21 cellular contexts compared by ENCODE assay signal in genomic region chr6:70593118-70593486, GRCh38. TPM values are rescaled to one million over a fixed set of nuclear protein-coding genes. Genes with fewer than 3 reads are reported as not detected.
DNase-seq lines count a peak whose midpoint lies in the region; ATAC-seq and TF ChIP-seq lines count a peak whose summit lies in the region.
"Had no signal": no experiment of that assay in that cellular context is flagged by ENCODE, and none has a peak within 500 bp of the region (broad histone marks: within the 10 kb centered on the region; RNA-seq: fewer than 3 reads in every experiment).

No MANE protein-coding gene starts in this region.

- in situ Hi-C loops in Panc1 (cut with HindIII; ENCODE audit: low pct_unique_long_range_greater_than_20kb, low sequenced_read_pairs): no loop called here

- H2AK5ac ChIP-seq in neuronal stem cell (ENCODE audit: low read depth, low read length): no peak overlapping the region

- POLR2A ChIA-PET in Panc1 (lab: Charles Lee): no interaction called here

- TF ChIP-seq EP300 in suprapubic skin (IDR thresholded peaks at IDR 0.05): no peak

- intact Hi-C loops in Panc1 (cut with micrococcal nuclease; ENCODE audit: unreplicated experiment): no loop called here

- H3K9me3 ChIP-seq in Panc1 (ENCODE audit: control insufficient read depth, insufficient read depth, low read depth, low read length) (no peaks in the 10 kb centered on the region), neuronal stem cell (replicated peaks in 1 of 2; ENCODE audit: control insufficient read depth in 2 of 2, insufficient read depth in 1 of 2, low read depth in 1 of 2, low read length in 2 of 2) (peaks cover 0 to 4% of the 10 kb centered on the region in 2 donors), suprapubic skin (no peaks in the 10 kb centered on the region)
- H3K9me3 ChIP-seq: A549; BE2C; BLaER1 treated with 17β-estradiol and CSF1 and Interleukin-3, amounts not matched to agents 10 nM and 100 nM had no signal

- TF ChIP-seq CTCF in Panc1 (IDR thresholded peaks at IDR 0.05) (no peak), suprapubic skin (IDR thresholded peaks at IDR 0.05) (no peak)

- no peak overlapping the region for H2BK15ac ChIP-seq in neuronal stem cell (ENCODE audit: low read length)

- no peak for TF ChIP-seq POLR2A in suprapubic skin (IDR thresholded peaks at IDR 0.05)

- no peaks in the 10 kb centered on the region for H3K36me3 ChIP-seq in Panc1 (ENCODE audit: control insufficient read depth, insufficient read depth, low read length)
- peaks cover 3 to 26% of the 10 kb centered on the region in 2 donors for H3K36me3 ChIP-seq in neuronal stem cell (replicated peaks in 1 of 2; ENCODE audit: control insufficient read depth in 2 of 2, insufficient read depth in 2 of 2, low read length in 2 of 2)
- H3K36me3 ChIP-seq in suprapubic skin: no peaks in the 10 kb centered on the region
- H3K36me3 ChIP-seq: BE2C, HAP-1 had no signal

- H3K18ac ChIP-seq in neuronal stem cell (ENCODE audit: low read length): peak overlapping the region; percentile 44

- no peak overlapping the region for H3K4me3 ChIP-seq in Panc1 (ENCODE audit: low read depth in 2 of 2, low read length in 2 of 2)
- no peak overlapping the region for H3K4me3 ChIP-seq in neuronal stem cell (ENCODE audit: low read length in 2 of 2)
- H3K4me3 ChIP-seq in suprapubic skin: no peak overlapping the region
- H3K4me3 ChIP-seq: A549; BLaER1 treated with 17β-estradiol and CSF1 and Interleukin-3, amounts not matched to agents 10 nM and 100 nM; HAP-1 had no signal

- no peak overlapping the region for H3K14ac ChIP-seq in neuronal stem cell (ENCODE audit: low read length)

- peak overlapping the region; percentile 68 for H4K8ac ChIP-seq in neuronal stem cell (ENCODE audit: low read depth, low read length)

- no TSS peak for BruUV-seq in Panc1 (replicated peaks; lab: Mats Ljungman, UMichigan)

- DNase-seq in Panc1 (ENCODE audit: low read depth, low spot score) (no peak), left kidney (ENCODE audit: low read depth, low spot score) (peak; percentile 35), neuronal stem cell (ENCODE audit: low spot score) (no peak), suprapubic skin (ENCODE audit: low spot score in 2 of 2) (no peak), NCI-H345 (lab: John Stamatoyannopoulos, UW) (no peak)
- DNase-seq: 8988T; ACHN; AML-193; BE2C; CD4-positive, alpha-beta T cell; CD8-positive, alpha-beta memory T cell; DMS 273 treated with DMSO at 0.1 percent for 48 hours; DMS79; EL; GDM1; GOT3; HFFc6 had no signal

- H3K4me1 ChIP-seq in Panc1 (ENCODE audit: control insufficient read depth, insufficient read depth, low read length) (no peaks in the 10 kb centered on the region), neuronal stem cell (ENCODE audit: control insufficient read depth in 2 of 2, insufficient read depth in 1 of 2, low read depth in 1 of 2, low read length in 2 of 2) (peaks cover 0 to 4% of the 10 kb centered on the region in 2 donors), suprapubic skin (no peaks in the 10 kb centered on the region)
- H3K4me1 ChIP-seq: A549; BE2C; BLaER1 treated with 17β-estradiol and CSF1 and Interleukin-3, amounts not matched to agents 10 nM and 100 nM had no signal

- no peak overlapping the region for H3K4me2 ChIP-seq in neuronal stem cell (ENCODE audit: insufficient read depth, low read length, poor library complexity, severe bottlenecking)
- H3K4me2 ChIP-seq: A549; BLaER1 treated with 17β-estradiol and CSF1 and Interleukin-3, amounts not matched to agents 10 nM and 100 nM had no signal

- H2BK12ac ChIP-seq in neuronal stem cell (ENCODE audit: low read length): no peak overlapping the region

- no peak overlapping the region for H3K27ac ChIP-seq in Panc1 (ENCODE audit: low read length)
- peak overlapping the region; percentile 42 for H3K27ac ChIP-seq in neuronal stem cell (replicated peaks; ENCODE audit: low read length)
- H3K27ac ChIP-seq in suprapubic skin: no peak overlapping the region
- H3K27ac ChIP-seq: A549; BLaER1 treated with 17β-estradiol and CSF1 and Interleukin-3, amounts not matched to agents 10 nM and 100 nM had no signal

- no peaks in the 10 kb centered on the region for H3K27me3 ChIP-seq in Panc1 (ENCODE audit: control insufficient read depth, insufficient read depth, low read length)
- H3K27me3 ChIP-seq in neuronal stem cell (ENCODE audit: control insufficient read depth in 3 of 3, insufficient read depth in 3 of 3, low read depth in 1 of 3, low read length in 3 of 3): no peaks in the 10 kb centered on the region
- H3K27me3 ChIP-seq in suprapubic skin: no peaks in the 10 kb centered on the region
- H3K27me3 ChIP-seq: BE2C; BLaER1 treated with 17β-estradiol and CSF1 and Interleukin-3, amounts not matched to agents 10 nM and 100 nM had no signal

- no peak overlapping the region for H2BK5ac ChIP-seq in neuronal stem cell (ENCODE audit: low read length)

- H3K79me1 ChIP-seq in neuronal stem cell (ENCODE audit: low read depth, low read length): no peaks in the 10 kb centered on the region

- ATAC-seq in Panc1: peak; percentile 38; the same call in 1 of the 2 replicates
- no peak for ATAC-seq in HG02885 (IDR thresholded peaks at IDR 0.05; ENCODE audit: poor library complexity, unreplicated experiment)
- ATAC-seq: A549 had no signal

- no peak overlapping the region for H2AFZ ChIP-seq in neuronal stem cell (ENCODE audit: low read length)

- no peak overlapping the region for H3K4ac ChIP-seq in neuronal stem cell (ENCODE audit: low read length)

- no peak overlapping the region for H2BK120ac ChIP-seq in neuronal stem cell (ENCODE audit: low read depth, low read length)

- no peak overlapping the region for H4K91ac ChIP-seq in neuronal stem cell (ENCODE audit: low read depth, low read length, poor library complexity)

- no peak overlapping the region for H3K23ac ChIP-seq in neuronal stem cell (ENCODE audit: low read depth, low read length, poor library complexity)

- CTCF ChIA-PET in Panc1 (lab: Charles Lee): interaction anchor here (0.7 kb wide), 1 partner anchor 26 kb away, joined by 3 read pairs; no protein-coding TSS in a partner anchor

- no CpG with 5 or more reads among the region's 3 CpGs for WGBS in neuronal stem cell (ENCODE audit: extremely low coverage in 2 of 2, insufficient read length in 2 of 2, insufficient replicate concordance in 1 of 2), 2 donors
- 89% methylated on average over 3 of the region's 3 CpGs for WGBS in suprapubic skin

- H3K9ac ChIP-seq in neuronal stem cell (ENCODE audit: low read depth, low read length, poor library complexity): no peak overlapping the region
- H3K9ac ChIP-seq: BLaER1 treated with 17β-estradiol and CSF1 and Interleukin-3, amounts not matched to agents 10 nM and 100 nM had no signal

RNA-seq across cellular contexts. Expression of gene SDHAF4, which starts 26.4 kb away (rescaled TPM):
- total RNA-seq in Panc1 (2021; ENCODE audit: unreplicated experiment) (14.4 TPM), suprapubic skin (10 to 100 TPM in 1 of 4 donors, 1 to 10 TPM in 3; 3.8 to 12.5 (median 6.6) TPM)
- 15.8 TPM for polyA plus RNA-seq in Panc1 (2012; ENCODE audit: insufficient read length)
- 68.9 TPM for polyA plus RNA-seq in neuronal stem cell (2013, experiment 1 of 2)
- 69.0 TPM for polyA plus RNA-seq in neuronal stem cell (2013, experiment 2 of 2)
